ENCODE assay signal across 1 cellular context in the genomic region with DNA sequence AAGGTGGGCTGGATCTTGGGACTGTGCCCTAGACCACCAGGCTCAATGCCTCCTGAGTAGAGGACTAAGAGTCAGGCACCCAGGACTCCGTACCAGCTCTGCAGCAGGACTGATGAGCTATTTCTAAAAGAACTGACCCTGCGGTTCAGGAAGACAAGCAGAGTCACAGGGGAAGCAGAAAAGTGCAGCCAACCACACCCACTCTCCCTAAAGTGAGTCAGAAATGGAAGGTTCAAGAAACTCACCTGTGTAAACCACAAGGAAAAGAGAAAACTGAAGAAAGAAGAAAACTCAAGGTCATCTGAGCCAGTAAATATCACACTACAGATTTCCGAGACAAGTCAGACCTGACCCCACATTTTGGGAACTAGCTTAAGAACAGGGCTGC.
TF ChIP-seq lines count a peak whose summit lies in the region.

No MANE protein-coding gene starts in this region.

TF ChIP-seq in K562, 482 proteins besides CTCF, POLR2A, EP300 and RAD21 (continued from another document):
- TF ChIP-seq, protein P1, sequence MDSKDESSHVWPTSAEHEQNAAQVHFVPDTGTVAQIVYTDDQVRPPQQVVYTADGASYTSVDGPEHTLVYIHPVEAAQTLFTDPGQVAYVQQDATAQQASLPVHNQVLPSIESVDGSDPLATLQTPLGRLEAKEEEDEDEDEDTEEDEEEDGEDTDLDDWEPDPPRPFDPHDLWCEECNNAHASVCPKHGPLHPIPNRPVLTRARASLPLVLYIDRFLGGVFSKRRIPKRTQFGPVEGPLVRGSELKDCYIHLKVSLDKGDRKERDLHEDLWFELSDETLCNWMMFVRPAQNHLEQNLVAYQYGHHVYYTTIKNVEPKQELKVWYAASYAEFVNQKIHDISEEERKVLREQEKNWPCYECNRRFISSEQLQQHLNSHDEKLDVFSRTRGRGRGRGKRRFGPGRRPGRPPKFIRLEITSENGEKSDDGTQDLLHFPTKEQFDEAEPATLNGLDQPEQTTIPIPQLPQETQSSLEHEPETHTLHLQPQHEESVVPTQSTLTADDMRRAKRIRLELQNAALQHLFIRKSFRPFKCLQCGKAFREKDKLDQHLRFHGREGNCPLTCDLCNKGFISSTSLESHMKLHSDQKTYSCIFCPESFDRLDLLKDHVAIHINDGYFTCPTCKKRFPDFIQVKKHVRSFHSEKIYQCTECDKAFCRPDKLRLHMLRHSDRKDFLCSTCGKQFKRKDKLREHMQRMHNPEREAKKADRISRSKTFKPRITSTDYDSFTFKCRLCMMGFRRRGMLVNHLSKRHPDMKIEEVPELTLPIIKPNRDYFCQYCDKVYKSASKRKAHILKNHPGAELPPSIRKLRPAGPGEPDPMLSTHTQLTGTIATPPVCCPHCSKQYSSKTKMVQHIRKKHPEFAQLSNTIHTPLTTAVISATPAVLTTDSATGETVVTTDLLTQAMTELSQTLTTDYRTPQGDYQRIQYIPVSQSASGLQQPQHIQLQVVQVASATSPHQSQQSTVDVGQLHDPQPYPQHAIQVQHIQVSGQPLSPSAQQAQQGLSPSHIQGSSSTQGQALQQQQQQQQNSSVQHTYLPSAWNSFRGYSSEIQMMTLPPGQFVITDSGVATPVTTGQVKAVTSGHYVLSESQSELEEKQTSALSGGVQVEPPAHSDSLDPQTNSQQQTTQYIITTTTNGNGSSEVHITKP (IDR thresholded peaks at IDR 0.05; ENCODE audit: partially characterized antibody): peak; percentile 31
- TF ChIP-seq FOXK1 (CRISPR knock-in tag; IDR thresholded peaks at IDR 0.05; ENCODE audit: borderline replicate concordance) (0 out of 2 replicates have a peak, but pooled peaks have one; percentile 34), WHSC1 (IDR thresholded peaks at IDR 0.05; ENCODE audit: low read length) (peak; percentile 29), ZEB2 (IDR thresholded peaks at IDR 0.05) (peak; percentile 43; the same call in 1 of the 2 replicates), FUS (optimal IDR thresholded peaks at IDR 0.05; ENCODE audit: low read depth, low read length) (no peak), CHCHD3 (CRISPR knock-in tag; IDR thresholded peaks at IDR 0.05) (no peak), JUND (IDR thresholded peaks at IDR 0.05; ENCODE audit: borderline replicate concordance, low read depth, low read length) (0 out of 2 replicates have a peak, but pooled peaks have one; percentile 7), JUND (tag; IDR thresholded peaks at IDR 0.05; ENCODE audit: borderline replicate concordance, low read depth, low read length) (no peak; the same call in 1 of the 3 replicates)
- TF ChIP-seq, protein P2, sequence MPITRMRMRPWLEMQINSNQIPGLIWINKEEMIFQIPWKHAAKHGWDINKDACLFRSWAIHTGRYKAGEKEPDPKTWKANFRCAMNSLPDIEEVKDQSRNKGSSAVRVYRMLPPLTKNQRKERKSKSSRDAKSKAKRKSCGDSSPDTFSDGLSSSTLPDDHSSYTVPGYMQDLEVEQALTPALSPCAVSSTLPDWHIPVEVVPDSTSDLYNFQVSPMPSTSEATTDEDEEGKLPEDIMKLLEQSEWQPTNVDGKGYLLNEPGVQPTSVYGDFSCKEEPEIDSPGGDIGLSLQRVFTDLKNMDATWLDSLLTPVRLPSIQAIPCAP (CRISPR knock-in tag; IDR thresholded peaks at IDR 0.05; ENCODE audit: borderline replicate concordance): 0 out of 2 replicates have a peak, but pooled peaks have one; percentile 17
